In genomic region chr11:70353329-70353728, GRCh38 we compare ENCODE assay signal across 16 cellular contexts. TPM values are rescaled to one million over a fixed set of nuclear protein-coding genes. Genes with fewer than 3 reads are reported as not detected.
DNase-seq lines count a peak whose midpoint lies in the region; ATAC-seq and TF ChIP-seq lines count a peak whose summit lies in the region.
"Had no signal": no experiment of that assay in that cellular context is flagged by ENCODE, and none has a peak within 500 bp of the region (broad histone marks: within the 10 kb centered on the region; RNA-seq: fewer than 3 reads in every experiment).

No MANE protein-coding gene starts in this region.

- TF ChIP-seq CTCF in WTC11 (IDR thresholded peaks at IDR 0.05) (no peak), endodermal cell (conservative IDR thresholded peaks at IDR 0.05) (no peak), natural killer cell (IDR thresholded peaks at IDR 0.05) (no peak), tibial artery (IDR thresholded peaks at IDR 0.05) (no peak)

- DNase-seq in WTC11 (ENCODE audit: low spot score): no peak
- DNase-seq in endodermal cell: no peak
- no peak for DNase-seq in natural killer cell
- no peak for DNase-seq in stimulated activated effector memory CD8-positive, alpha-beta T cell treated with anti-CD3 and anti-CD28 coated beads, Interleukin-12 subunit alpha, Interleukin-12 subunit beta, amount 100 ng/mL, for 72 hours (ENCODE audit: low spot score in 2 of 2)
- no peak for DNase-seq in tibial artery
- DNase-seq in activated naive CD4-positive, alpha-beta T cell treated with anti-CD3 and anti-CD28 coated beads, Interleukin-2, amount 50 U/mL, for 16 hours: no peak
- DNase-seq: C1 segment of cervical spinal cord; CD4-positive, alpha-beta memory T cell; COR-L47; DMS153; DND-41; H7; HCEC 1CT had no signal

- CTCF ChIA-PET in WTC11 (lab: Charles Lee): no interaction called here

- 96% methylated on average over 2 of the region's 2 CpGs; no CpG with 5 or more reads in 1 of the 2 experiments for WGBS in endodermal cell (ENCODE audit: insufficient coverage in 1 of 2, insufficient read length in 1 of 2), 2 experiments

- no peak overlapping the region for H3K9ac ChIP-seq in endodermal cell (ENCODE audit: extremely low read depth, low read length, poor library complexity, severe bottlenecking)

- H3K27me3 Mint-ChIP-seq in WTC11 (ENCODE audit: low read depth): no peaks in the 10 kb centered on the region
- no peaks in the 10 kb centered on the region for H3K27me3 Mint-ChIP-seq in endodermal cell (ENCODE audit: insufficient read depth)
- no peaks in the 10 kb centered on the region for H3K27me3 Mint-ChIP-seq in natural killer cell (ENCODE audit: low read depth in 2 of 2)
- H3K27me3 Mint-ChIP-seq: CD4-positive, alpha-beta memory T cell had no signal

- intact Hi-C loops in natural killer cell (cut with micrococcal nuclease): loop anchor here (2.0 kb wide), 1 partner anchor 13 kb away; no protein-coding TSS in a partner anchor
- intact Hi-C loops in tibial artery (cut with DNase I; ENCODE audit: low total_unique reads): no loop called here

- H3K27ac Mint-ChIP-seq in WTC11 (0 out of 2 replicates have a peak overlapping the region, but pooled peaks have one; percentile 41), endodermal cell (peak overlapping the region; percentile 75), natural killer cell (peak overlapping the region; percentile 57 to 90)
- no peak overlapping the region for H3K27ac Mint-ChIP-seq in stimulated activated effector memory CD8-positive, alpha-beta T cell treated with anti-CD3 and anti-CD28 coated beads, Interleukin-12 subunit alpha, Interleukin-12 subunit beta, amount 100 ng/mL, for 72 hours
- H3K27ac Mint-ChIP-seq: CD4-positive, alpha-beta memory T cell had no signal

- H3K9me3 Mint-ChIP-seq in WTC11: no peaks in the 10 kb centered on the region
- no peaks in the 10 kb centered on the region for H3K9me3 Mint-ChIP-seq in endodermal cell
- H3K9me3 Mint-ChIP-seq in natural killer cell: no peaks in the 10 kb centered on the region
- H3K9me3 Mint-ChIP-seq in stimulated activated effector memory CD8-positive, alpha-beta T cell treated with anti-CD3 and anti-CD28 coated beads, Interleukin-12 subunit alpha, Interleukin-12 subunit beta, amount 100 ng/mL, for 72 hours: no peaks in the 10 kb centered on the region
- H3K9me3 Mint-ChIP-seq: CD4-positive, alpha-beta memory T cell had no signal

- H3K27me3 ChIP-seq in endodermal cell (ENCODE audit: control insufficient read depth, insufficient read depth, low read length, poor library complexity, severe bottlenecking) (no peaks in the 10 kb centered on the region), tibial artery (no peaks in the 10 kb centered on the region)

- no peak for ATAC-seq in WTC11
- no peak for ATAC-seq in natural killer cell
- ATAC-seq in stimulated activated effector memory CD8-positive, alpha-beta T cell treated with anti-CD3 and anti-CD28 coated beads, Interleukin-12 subunit alpha, Interleukin-12 subunit beta, amount 100 ng/mL, for 72 hours: peak; percentile 59
- no peak for ATAC-seq in HG03442 (IDR thresholded peaks at IDR 0.05; ENCODE audit: unreplicated experiment)
- no peak for ATAC-seq in HG03520 (IDR thresholded peaks at IDR 0.05; ENCODE audit: unreplicated experiment)
- ATAC-seq: GM12878 had no signal

- peaks cover 69% of the 10 kb centered on the region for H3K36me3 Mint-ChIP-seq in WTC11
- H3K36me3 Mint-ChIP-seq in endodermal cell (ENCODE audit: low read depth): peaks cover 80% of the 10 kb centered on the region
- peaks cover 19% of the 10 kb centered on the region for H3K36me3 Mint-ChIP-seq in natural killer cell
- H3K36me3 Mint-ChIP-seq in stimulated activated effector memory CD8-positive, alpha-beta T cell treated with anti-CD3 and anti-CD28 coated beads, Interleukin-12 subunit alpha, Interleukin-12 subunit beta, amount 100 ng/mL, for 72 hours: peaks cover 73% of the 10 kb centered on the region

- H3K4me1 ChIP-seq in endodermal cell (ENCODE audit: control insufficient read depth, insufficient read depth, low read length): no peaks in the 10 kb centered on the region
- peaks cover 0 to 16% (median 5%) of the 10 kb centered on the region in 4 donors for H3K4me1 ChIP-seq in tibial artery

- 0 out of 2 replicates have a peak, but pooled peaks cover 2% of the 10 kb centered on the region for H3K4me1 Mint-ChIP-seq in WTC11
- H3K4me1 Mint-ChIP-seq in endodermal cell: no peaks in the 10 kb centered on the region
- H3K4me1 Mint-ChIP-seq in natural killer cell: peaks cover 33 to 41% of the 10 kb centered on the region in 2 donors
- H3K4me1 Mint-ChIP-seq in stimulated activated effector memory CD8-positive, alpha-beta T cell treated with anti-CD3 and anti-CD28 coated beads, Interleukin-12 subunit alpha, Interleukin-12 subunit beta, amount 100 ng/mL, for 72 hours: peaks cover 8% of the 10 kb centered on the region

- POLR2A ChIA-PET in WTC11 (lab: Charles Lee): no interaction called here

- no peak overlapping the region for H3K4me3 Mint-ChIP-seq in WTC11
- H3K4me3 Mint-ChIP-seq in endodermal cell: no peak overlapping the region
- peak overlapping the region; percentile 78 for H3K4me3 Mint-ChIP-seq in natural killer cell
- H3K4me3 Mint-ChIP-seq in stimulated activated effector memory CD8-positive, alpha-beta T cell treated with anti-CD3 and anti-CD28 coated beads, Interleukin-12 subunit alpha, Interleukin-12 subunit beta, amount 100 ng/mL, for 72 hours: peak overlapping the region; percentile 29

- peaks cover 95% of the 10 kb centered on the region for H3K36me3 ChIP-seq in endodermal cell (ENCODE audit: control insufficient read depth, insufficient read depth, low read length)
- peaks cover 38 to 70% (median 58%) of the 10 kb centered on the region in 3 donors for H3K36me3 ChIP-seq in tibial artery

- H3K4me3 ChIP-seq in endodermal cell (ENCODE audit: low read length) (no peak overlapping the region), tibial artery (no peak overlapping the region)
- H3K4me3 ChIP-seq: GM12878 had no signal

- no peaks in the 10 kb centered on the region for H3K9me3 ChIP-seq in endodermal cell (ENCODE audit: control insufficient read depth, low read length)
- H3K9me3 ChIP-seq in tibial artery: no peaks in the 10 kb centered on the region

- H3K27ac ChIP-seq in endodermal cell (ENCODE audit: low read depth, low read length): no peak overlapping the region
- H3K27ac ChIP-seq in tibial artery: no peak overlapping the region

TF ChIP-seq in WTC11, 78 proteins besides CTCF, POLR2A, EP300 and RAD21:
- TF ChIP-seq IRF2 (CRISPR knock-in tag; IDR thresholded peaks at IDR 0.05; ENCODE audit: borderline replicate concordance, low read depth): no peak
- TF ChIP-seq, protein P1, sequence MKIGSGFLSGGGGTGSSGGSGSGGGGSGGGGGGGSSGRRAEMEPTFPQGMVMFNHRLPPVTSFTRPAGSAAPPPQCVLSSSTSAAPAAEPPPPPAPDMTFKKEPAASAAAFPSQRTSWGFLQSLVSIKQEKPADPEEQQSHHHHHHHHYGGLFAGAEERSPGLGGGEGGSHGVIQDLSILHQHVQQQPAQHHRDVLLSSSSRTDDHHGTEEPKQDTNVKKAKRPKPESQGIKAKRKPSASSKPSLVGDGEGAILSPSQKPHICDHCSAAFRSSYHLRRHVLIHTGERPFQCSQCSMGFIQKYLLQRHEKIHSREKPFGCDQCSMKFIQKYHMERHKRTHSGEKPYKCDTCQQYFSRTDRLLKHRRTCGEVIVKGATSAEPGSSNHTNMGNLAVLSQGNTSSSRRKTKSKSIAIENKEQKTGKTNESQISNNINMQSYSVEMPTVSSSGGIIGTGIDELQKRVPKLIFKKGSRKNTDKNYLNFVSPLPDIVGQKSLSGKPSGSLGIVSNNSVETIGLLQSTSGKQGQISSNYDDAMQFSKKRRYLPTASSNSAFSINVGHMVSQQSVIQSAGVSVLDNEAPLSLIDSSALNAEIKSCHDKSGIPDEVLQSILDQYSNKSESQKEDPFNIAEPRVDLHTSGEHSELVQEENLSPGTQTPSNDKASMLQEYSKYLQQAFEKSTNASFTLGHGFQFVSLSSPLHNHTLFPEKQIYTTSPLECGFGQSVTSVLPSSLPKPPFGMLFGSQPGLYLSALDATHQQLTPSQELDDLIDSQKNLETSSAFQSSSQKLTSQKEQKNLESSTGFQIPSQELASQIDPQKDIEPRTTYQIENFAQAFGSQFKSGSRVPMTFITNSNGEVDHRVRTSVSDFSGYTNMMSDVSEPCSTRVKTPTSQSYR (CRISPR knock-in tag; IDR thresholded peaks at IDR 0.05): no peak
- TF ChIP-seq GABPB1 (CRISPR knock-in tag; IDR thresholded peaks at IDR 0.05): no peak
- TF ChIP-seq GRHL2 (CRISPR knock-in tag; IDR thresholded peaks at IDR 0.05; ENCODE audit: insufficient replicate concordance, severe bottlenecking): no peak
- TF ChIP-seq ZMAT4 (CRISPR knock-in tag; IDR thresholded peaks at IDR 0.05): no peak
TF ChIP-seq in WTC11: peak in this region for 0.

RNA-seq across cellular contexts. Expression of gene CTTN, which starts 45.0 kb away (rescaled TPM):
- total RNA-seq in WTC11 (2021): 216 to 281 TPM (median 222 TPM) in 3 replicates
- 100 to 1,000 TPM; 282 to 283 TPM for total RNA-seq in endodermal cell
- polyA plus RNA-seq in endodermal cell (2013, experiment 1 of 2): 150 TPM
- 132 TPM for polyA plus RNA-seq in endodermal cell (2013, experiment 2 of 2)
- total RNA-seq in natural killer cell: 1 to 10 TPM in 2 of 3 donors, under 1 TPM in 1; 0.59 to 5.8 (median 1.8) TPM

Comparison
In these comparisons a context has a peak if more than half of its experiments do, and no peak if none do; other contexts are left out.
1. H3K4me3 Mint-ChIP-seq: peak in natural killer cell (single experiment) and stimulated activated effector memory CD8-positive, alpha-beta T cell treated with anti-CD3 and anti-CD28 coated beads, Interleukin-12 subunit alpha, Interleukin-12 subunit beta, amount 100 ng/mL, for 72 hours (single experiment); none in WTC11 (single experiment) and endodermal cell (single experiment).
2. RNA of gene CTTN, which starts 45.0 kb away (total RNA-seq): 282 to 283 TPM in endodermal cell and 216 to 281 TPM in WTC11; 0.59 to 5.8 TPM in natural killer cell; every median in the first group is over 10 times any median in the second.